18 cellular contexts compared by ENCODE assay signal in the genomic region with DNA sequence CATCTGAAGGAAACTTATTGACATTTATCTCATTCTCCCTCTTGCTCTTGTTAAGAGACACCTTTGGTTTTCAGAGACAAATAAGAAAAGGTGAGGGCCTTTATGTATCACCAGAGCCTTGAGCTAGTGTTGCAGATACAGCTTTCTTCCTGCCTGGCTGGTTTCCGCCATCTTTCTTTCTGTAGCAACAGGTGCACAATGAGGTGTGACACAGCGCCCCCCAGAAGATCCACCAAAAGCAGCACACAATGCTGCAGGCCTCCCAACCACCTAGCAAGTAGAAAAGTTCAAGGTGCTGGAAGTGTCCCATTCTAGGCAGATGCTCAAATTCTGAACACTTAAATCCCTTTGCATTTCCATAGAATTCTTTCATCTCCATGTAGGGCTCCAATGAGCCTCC.
DNase-seq lines count a peak whose midpoint lies in the region; ATAC-seq and TF ChIP-seq lines count a peak whose summit lies in the region.
"Had no signal": no experiment of that assay in that cellular context is flagged by ENCODE, and none has a peak within 500 bp of the region (broad histone marks: within the 10 kb centered on the region; RNA-seq: fewer than 3 reads in every experiment).

No MANE protein-coding gene starts in this region.

- no peaks in the 10 kb centered on the region for H3F3A ChIP-seq in DOHH2 (ENCODE audit: control insufficient read depth, insufficient read depth)

- H3K4me1 Mint-ChIP-seq in CD4-positive, CD25-positive, alpha-beta regulatory T cell = peaks cover 44 to 88% (median 62%) of the 10 kb centered on the region in 4 donors
- peaks cover 86 to 98% (median 88%) of the 10 kb centered on the region in 3 donors for H3K4me1 Mint-ChIP-seq in T-cell
- peaks cover 4% of the 10 kb centered on the region for H3K4me1 Mint-ChIP-seq in mesothelial cell of epicardium
- peaks cover 13 to 17% of the 10 kb centered on the region in 2 donors for H3K4me1 Mint-ChIP-seq in natural killer cell

- no peaks in the 10 kb centered on the region for H3K27me3 Mint-ChIP-seq in CD4-positive, CD25-positive, alpha-beta regulatory T cell
- H3K27me3 Mint-ChIP-seq in T-cell = no peaks in the 10 kb centered on the region
- no peaks in the 10 kb centered on the region for H3K27me3 Mint-ChIP-seq in mesothelial cell of epicardium (ENCODE audit: low read depth)
- H3K27me3 Mint-ChIP-seq in natural killer cell (ENCODE audit: low read depth in 2 of 2) = no peaks in the 10 kb centered on the region

- H3K4me3 ChIP-seq in CD4-positive, CD25-positive, alpha-beta regulatory T cell (ENCODE audit: low read depth, low read length) = no peak overlapping the region
- no peak overlapping the region for H3K4me3 ChIP-seq in DOHH2 (ENCODE audit: low read length)

- peaks cover 0 to 11% (median 0%) of the 10 kb centered on the region in 7 donors for H3K9me3 Mint-ChIP-seq in CD4-positive, CD25-positive, alpha-beta regulatory T cell
- H3K9me3 Mint-ChIP-seq in T-cell (peaks cover 0 to 11% (median 6%) of the 10 kb centered on the region in 3 donors), mesothelial cell of epicardium (peaks cover 28% of the 10 kb centered on the region), natural killer cell (no peaks in the 10 kb centered on the region)

- H3K27me3 ChIP-seq in CD4-positive, CD25-positive, alpha-beta regulatory T cell (ENCODE audit: control insufficient read depth, insufficient read depth, low read length) = no peaks in the 10 kb centered on the region
- no peaks in the 10 kb centered on the region for H3K27me3 ChIP-seq in DOHH2 (ENCODE audit: control insufficient read depth, low read length)
- H3K27me3 ChIP-seq: BE2C had no signal

- ATAC-seq in CD4-positive, CD25-positive, alpha-beta regulatory T cell (ENCODE audit: low read depth in 2 of 2) = no peak
- ATAC-seq in T-cell (replicated peaks in 1 of 4) (no peak), natural killer cell (no peak), GM21423 (IDR thresholded peaks at IDR 0.05; ENCODE audit: unreplicated experiment) (no peak)
- ATAC-seq: CD8-positive, alpha-beta T cell had no signal

- no peaks in the 10 kb centered on the region for H4K20me1 ChIP-seq in DOHH2 (ENCODE audit: control insufficient read depth, insufficient read depth, low read depth, low read length)

- no peak for DNase-seq in CD4-positive, CD25-positive, alpha-beta regulatory T cell
- DNase-seq in T-cell = no peak
- no peak for DNase-seq in mesothelial cell of epicardium (ENCODE audit: low spot score in 2 of 2, unreplicated experiment in 2 of 2)
- no peak for DNase-seq in natural killer cell
- DNase-seq in NCI-H526 treated with DMSO at 0.1 percent for 48 hours (lab: John Stamatoyannopoulos, UW) = no peak
- DNase-seq: BE2C; CD8-positive, alpha-beta T cell; DMS79; GOT3; NCI-H1048; NCI-H1436 treated with DMSO at 0.1 percent for 48 hours; NCI-H2029 treated with DMSO at 0.1 percent for 48 hours; NCI-H510A treated with DMSO at 0.1 percent for 48 hours; SHP77; SK-N-SH had no signal

- POLR2A ChIA-PET in T-cell (lab: Charles Lee) = interaction anchor here in 1 of 2 donors (0.6 to 1.1 kb wide), 7 partner anchors 8 to 334 kb away, joined by 3 to 15 read pairs (median 4); no protein-coding TSS in a partner anchor

- peaks cover 27% of the 10 kb centered on the region for H3K4me1 ChIP-seq in CD4-positive, CD25-positive, alpha-beta regulatory T cell (ENCODE audit: control insufficient read depth, insufficient read depth, low read length, poor library complexity, severe bottlenecking)
- peaks cover 9% of the 10 kb centered on the region; the same call in 1 of the 2 replicates for H3K4me1 ChIP-seq in DOHH2 (ENCODE audit: control insufficient read depth, low read length)
- H3K4me1 ChIP-seq: BE2C had no signal

- no peaks in the 10 kb centered on the region for H3K9me2 ChIP-seq in DOHH2 (replicated peaks; ENCODE audit: control insufficient read depth, low read length)
- H3K9me2 ChIP-seq: SK-N-SH had no signal

- H3K27ac Mint-ChIP-seq in CD4-positive, CD25-positive, alpha-beta regulatory T cell = peak overlapping the region in 2 of 3 donors; percentile 49 to 59
- H3K27ac Mint-ChIP-seq in T-cell (peak overlapping the region; percentile 29 to 61), mesothelial cell of epicardium (peak overlapping the region; percentile 25), natural killer cell (no peak overlapping the region)

- H3K36me3 Mint-ChIP-seq in CD4-positive, CD25-positive, alpha-beta regulatory T cell = peaks cover 81% of the 10 kb centered on the region
- H3K36me3 Mint-ChIP-seq in T-cell (peaks cover 59% of the 10 kb centered on the region), mesothelial cell of epicardium (peaks cover 37% of the 10 kb centered on the region), natural killer cell (no peaks in the 10 kb centered on the region)

- intact Hi-C loops in natural killer cell (cut with micrococcal nuclease) = no loop called here

- H3K79me2 ChIP-seq in DOHH2 (ENCODE audit: control insufficient read depth, low read length) = peaks cover 86% of the 10 kb centered on the region

- CTCF ChIA-PET in T-cell (lab: Charles Lee) = interaction anchor here in 1 of 2 donors (0.6 to 1.2 kb wide), 2 partner anchors 14 to 29 kb away, joined by 4 to 8 read pairs; no protein-coding TSS in a partner anchor

- no peak overlapping the region for H3K4me2 ChIP-seq in DOHH2 (ENCODE audit: low read length)
- H3K4me2 ChIP-seq: KMS-11, SK-N-SH had no signal

- TF ChIP-seq CTCF in DOHH2 (IDR thresholded peaks at IDR 0.05; ENCODE audit: low read depth, low read length, poor library complexity, severe bottlenecking) = peak; percentile 21
- no peak for TF ChIP-seq CTCF in mesothelial cell of epicardium (IDR thresholded peaks at IDR 0.05; ENCODE audit: unreplicated experiment)
- TF ChIP-seq CTCF in natural killer cell (IDR thresholded peaks at IDR 0.05) = no peak

- peak overlapping the region in 2 of 4 donors; percentile 5 to 50 for H3K4me3 Mint-ChIP-seq in CD4-positive, CD25-positive, alpha-beta regulatory T cell
- peak overlapping the region in 1 of 3 donors; percentile 30 for H3K4me3 Mint-ChIP-seq in T-cell
- no peak overlapping the region for H3K4me3 Mint-ChIP-seq in mesothelial cell of epicardium
- H3K4me3 Mint-ChIP-seq in natural killer cell = no peak overlapping the region
- H3K4me3 Mint-ChIP-seq: CD8-positive, alpha-beta T cell had no signal

- peaks cover 18% of the 10 kb centered on the region for H3K36me3 ChIP-seq in CD4-positive, CD25-positive, alpha-beta regulatory T cell (ENCODE audit: control insufficient read depth, insufficient read depth, low read length)
- H3K36me3 ChIP-seq in DOHH2 (ENCODE audit: control insufficient read depth, low read length) = peaks cover 15% of the 10 kb centered on the region
- H3K36me3 ChIP-seq: BE2C had no signal

- H3K9me3 ChIP-seq in CD4-positive, CD25-positive, alpha-beta regulatory T cell (ENCODE audit: control insufficient read depth in 2 of 2, low read length in 2 of 2) = peaks cover 0 to 4% of the 10 kb centered on the region in 2 experiments
- H3K9me3 ChIP-seq in DOHH2 (ENCODE audit: control insufficient read depth, insufficient read depth, low read length) = no peaks in the 10 kb centered on the region
- H3K9me3 ChIP-seq: BE2C, SK-N-SH had no signal

- H3K27ac ChIP-seq in CD4-positive, CD25-positive, alpha-beta regulatory T cell (ENCODE audit: insufficient read depth, low read length, poor library complexity, severe bottlenecking) = no peak overlapping the region
- no peak overlapping the region for H3K27ac ChIP-seq in DOHH2 (ENCODE audit: low read depth, low read length)
- H3K27ac ChIP-seq: KMS-11 had no signal

Comparison
In these comparisons a context has a peak if more than half of its experiments do, and no peak if none do; other contexts are left out.
1. H3K27ac Mint-ChIP-seq: peak in CD4-positive, CD25-positive, alpha-beta regulatory T cell (2 of 3), T-cell (2 of 2) and mesothelial cell of epicardium (single experiment); none in natural killer cell (0 of 2).